In genomic region chr6:37048851-37049734, GRCh38 we compare ENCODE assay signal across 8 cellular contexts. TPM values are rescaled to one million over a fixed set of nuclear protein-coding genes. Genes with fewer than 3 reads are reported as not detected.
DNase-seq lines count a peak whose midpoint lies in the region; ATAC-seq and TF ChIP-seq lines count a peak whose summit lies in the region.

No MANE protein-coding gene starts in this region.

- no peak overlapping the region for H4K8ac ChIP-seq in neuronal stem cell (ENCODE audit: low read depth, low read length)

- no peak overlapping the region for H2BK12ac ChIP-seq in neuronal stem cell (ENCODE audit: low read length)

- no peak for TF ChIP-seq CTCF in choroid plexus epithelial cell (conservative IDR thresholded peaks at IDR 0.05; ENCODE audit: low read depth, low read length)
- no peak for TF ChIP-seq CTCF in upper lobe of left lung (IDR thresholded peaks at IDR 0.05)

- H3K79me1 ChIP-seq in neuronal stem cell (ENCODE audit: low read depth, low read length), result no peaks in the 10 kb centered on the region

- H3K27ac ChIP-seq in neuronal stem cell (replicated peaks; ENCODE audit: low read length) (no peak overlapping the region), upper lobe of left lung (peak overlapping the region; percentile 73 to 84 (median 79))

- H3K4me3 ChIP-seq in choroid plexus epithelial cell (ENCODE audit: low read depth, low read length), result no peak overlapping the region
- no peak overlapping the region for H3K4me3 ChIP-seq in neuronal stem cell (ENCODE audit: low read length in 2 of 2)
- no peak overlapping the region for H3K4me3 ChIP-seq in upper lobe of left lung

- ATAC-seq in GM18511 (IDR thresholded peaks at IDR 0.05; ENCODE audit: unreplicated experiment) (peak; percentile 53), HG03097 (IDR thresholded peaks at IDR 0.05; ENCODE audit: low FRiP score, unreplicated experiment) (peak; percentile 48), upper lobe of left lung (ENCODE audit: low FRiP score in 2 of 2) (peak in 1 of 2 donors; percentile 68), HG03565 (IDR thresholded peaks at IDR 0.05; ENCODE audit: unreplicated experiment) (no peak), left lobe of liver (no peak)

- H4K91ac ChIP-seq in neuronal stem cell (ENCODE audit: low read depth, low read length, poor library complexity), result no peak overlapping the region

- H2BK5ac ChIP-seq in neuronal stem cell (ENCODE audit: low read length), result peak overlapping the region; percentile 27

- H3K4me1 ChIP-seq in neuronal stem cell (ENCODE audit: control insufficient read depth in 2 of 2, insufficient read depth in 1 of 2, low read depth in 1 of 2, low read length in 2 of 2), result peaks cover 8 to 14% of the 10 kb centered on the region in 2 donors
- H3K4me1 ChIP-seq in upper lobe of left lung, result peaks cover 29 to 35% (median 33%) of the 10 kb centered on the region in 4 donors

- H3K9me3 ChIP-seq in neuronal stem cell (replicated peaks in 1 of 2; ENCODE audit: control insufficient read depth in 2 of 2, insufficient read depth in 1 of 2, low read depth in 1 of 2, low read length in 2 of 2), result no peaks in the 10 kb centered on the region
- H3K9me3 ChIP-seq in upper lobe of left lung, result no peaks in the 10 kb centered on the region

- H3K4me2 ChIP-seq in neuronal stem cell (ENCODE audit: insufficient read depth, low read length, poor library complexity, severe bottlenecking), result no peak overlapping the region

- H3K27me3 ChIP-seq in neuronal stem cell (ENCODE audit: control insufficient read depth in 3 of 3, insufficient read depth in 3 of 3, low read depth in 1 of 3, low read length in 3 of 3) (no peaks in the 10 kb centered on the region), upper lobe of left lung (no peaks in the 10 kb centered on the region)

- peak in 1 of 4 donors; percentile 13 for TF ChIP-seq POLR2A in upper lobe of left lung (IDR thresholded peaks at IDR 0.05)

- no peaks in the 10 kb centered on the region for H3K36me3 ChIP-seq in neuronal stem cell (replicated peaks in 1 of 2; ENCODE audit: control insufficient read depth in 2 of 2, insufficient read depth in 2 of 2, low read length in 2 of 2)
- no peaks in the 10 kb centered on the region for H3K36me3 ChIP-seq in upper lobe of left lung

- peak overlapping the region; percentile 26 for H2BK15ac ChIP-seq in neuronal stem cell (ENCODE audit: low read length)

- H3K14ac ChIP-seq in neuronal stem cell (ENCODE audit: low read length), result no peak overlapping the region

- peak; percentile 63 for DNase-seq in activated CD4-positive, CD25-positive, alpha-beta regulatory T cell treated with anti-CD3 and anti-CD28 coated beads, Interleukin-2, amount 50 U/mL, for 72 hours
- DNase-seq in choroid plexus epithelial cell (ENCODE audit: low read depth) (peak; percentile 95), neuronal stem cell (ENCODE audit: low spot score) (no peak), upper lobe of left lung (peak in 1 of 2 donors; percentile 70), left lobe of liver (ENCODE audit: low spot score) (no peak)

- H2AFZ ChIP-seq in neuronal stem cell (ENCODE audit: low read length), result no peak overlapping the region

- no peak overlapping the region for H3K4ac ChIP-seq in neuronal stem cell (ENCODE audit: low read length)

- no CpG with 5 or more reads among the region's 17 CpGs for WGBS in neuronal stem cell (ENCODE audit: extremely low coverage in 2 of 2, insufficient read length in 2 of 2, insufficient replicate concordance in 1 of 2), 2 donors
- WGBS in upper lobe of left lung, 2 donors, result 65 to 66% methylated on average over 15 to 17 of the region's 17 CpGs

- no peak overlapping the region for H3K9ac ChIP-seq in neuronal stem cell (ENCODE audit: low read depth, low read length, poor library complexity)

- no peak for TF ChIP-seq EP300 in upper lobe of left lung (IDR thresholded peaks at IDR 0.05)

- H2AK5ac ChIP-seq in neuronal stem cell (ENCODE audit: low read depth, low read length), result no peak overlapping the region

- no peak overlapping the region for H3K23ac ChIP-seq in neuronal stem cell (ENCODE audit: low read depth, low read length, poor library complexity)

- H3K18ac ChIP-seq in neuronal stem cell (ENCODE audit: low read length), result no peak overlapping the region

- no peak overlapping the region for H2BK120ac ChIP-seq in neuronal stem cell (ENCODE audit: low read depth, low read length)

RNA-seq across cellular contexts. Expression of gene FGD2, which starts 43.6 kb away (rescaled TPM):
- polyA plus RNA-seq in neuronal stem cell (2013, experiment 1 of 2), result 0.04 TPM
- 0.03 TPM for polyA plus RNA-seq in neuronal stem cell (2013, experiment 2 of 2)
- 100 to 1,000 TPM in 3 of 6 donors, 10 to 100 TPM in 3; 50.8 to 204 (median 92.3) TPM for total RNA-seq in upper lobe of left lung
- 10.3 TPM for total RNA-seq in left lobe of liver

Comparison
In these comparisons a context has a peak if more than half of its experiments do, and no peak if none do; other contexts are left out.
1. ATAC-seq: peak in GM18511 (single experiment) and HG03097 (single experiment); none in HG03565 (single experiment) and left lobe of liver (single experiment).
2. DNase-seq: peak in activated CD4-positive, CD25-positive, alpha-beta regulatory T cell treated with anti-CD3 and anti-CD28 coated beads, Interleukin-2, amount 50 U/mL, for 72 hours (single experiment) and choroid plexus epithelial cell (single experiment); none in neuronal stem cell (single experiment) and left lobe of liver (single experiment).